ENCODE assay signal across 13 cellular contexts in the genomic region with DNA sequence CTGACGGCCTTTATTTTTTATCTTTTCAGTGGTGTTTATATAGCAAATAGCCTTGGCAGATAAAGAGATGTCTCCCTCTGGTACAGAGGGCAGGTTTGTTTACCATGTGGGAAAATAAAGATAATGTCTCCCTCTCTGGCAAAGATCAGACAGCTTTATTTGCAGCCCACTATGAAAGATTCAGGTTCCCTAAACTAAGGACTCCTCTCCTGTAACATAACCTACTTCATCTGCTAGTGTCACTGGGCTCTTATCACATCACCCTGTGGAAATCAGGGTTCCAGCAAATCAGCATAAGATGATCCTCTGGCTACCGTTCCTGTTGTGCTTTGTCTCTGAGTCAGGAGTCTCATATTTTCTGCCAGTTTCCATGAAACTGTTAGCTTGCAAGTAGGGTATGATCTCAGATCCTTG. TPM values are rescaled to one million over a fixed set of nuclear protein-coding genes. Genes with fewer than 3 reads are reported as not detected.
DNase-seq lines count a peak whose midpoint lies in the region; ATAC-seq and TF ChIP-seq lines count a peak whose summit lies in the region.
"Had no signal": no experiment of that assay in that cellular context is flagged by ENCODE, and none has a peak within 500 bp of the region (broad histone marks: within the 10 kb centered on the region; RNA-seq: fewer than 3 reads in every experiment).

No MANE protein-coding gene starts in this region.

- H3K4me2 ChIP-seq in Karpas-422 (ENCODE audit: low read depth, low read length, poor library complexity, severe bottlenecking) (no peak overlapping the region), SU-DHL-6 (ENCODE audit: low read depth, low read length, poor library complexity, severe bottlenecking) (no peak overlapping the region)

- H3K27me3 ChIP-seq in Karpas-422 (ENCODE audit: low read length) (no peaks in the 10 kb centered on the region), SU-DHL-6 (ENCODE audit: low read length) (no peaks in the 10 kb centered on the region)
- H3K27me3 ChIP-seq: colonic mucosa had no signal

- DNase-seq in AG20443 (ENCODE audit: low spot score) = peak; percentile 21
- DNase-seq in Karpas-422 = no peak
- DNase-seq in kidney glomerular epithelial cell (lab: John Stamatoyannopoulos, UW) = peak; percentile 30
- no peak for DNase-seq in activated naive CD4-positive, alpha-beta T cell treated with anti-CD3 and anti-CD28 coated beads, Interleukin-2, amount 50 U/mL, for 72 hours (ENCODE audit: low spot score in 2 of 2)
- DNase-seq in activated CD4-positive, alpha-beta T cell treated with anti-CD3 and anti-CD28 coated beads, Interleukin-2, amount 50 U/mL, for 4 hours = no peak
- DNase-seq: CD8-positive, alpha-beta memory T cell; colonic mucosa; NCI-H1436 treated with DMSO at 0.1 percent for 48 hours; stimulated activated CD4-positive, alpha-beta T cell treated with anti-CD3 and anti-CD28 coated beads, Interleukin-4, amount 100 ng/mL, for 1 hour had no signal

- H3K9me3 ChIP-seq in Karpas-422 (ENCODE audit: low read length) (peaks cover 26% of the 10 kb centered on the region), SU-DHL-6 (ENCODE audit: insufficient read depth, low read length) (no peaks in the 10 kb centered on the region)
- H3K9me3 ChIP-seq: colonic mucosa had no signal

- H3F3A ChIP-seq in SU-DHL-6 (ENCODE audit: insufficient read depth) = peaks cover 32% of the 10 kb centered on the region

- H3K27ac ChIP-seq in Karpas-422 (ENCODE audit: low read length) (peak overlapping the region; percentile 68; the same call in 1 of the 2 replicates), SU-DHL-6 (ENCODE audit: low read depth, low read length) (peak overlapping the region; percentile 84)
- H3K27ac ChIP-seq: colonic mucosa had no signal

- TF ChIP-seq CTCF in SU-DHL-6 (IDR thresholded peaks at IDR 0.05; ENCODE audit: insufficient read depth, low read length, poor library complexity, severe bottlenecking) = no peak

- H3K9me2 ChIP-seq in Karpas-422 (replicated peaks; ENCODE audit: insufficient read depth, low read length) (no peaks in the 10 kb centered on the region), SU-DHL-6 (replicated peaks; ENCODE audit: insufficient read depth, low read length) (no peaks in the 10 kb centered on the region)

- ATAC-seq in HG03460 (IDR thresholded peaks at IDR 0.05; ENCODE audit: unreplicated experiment) (no peak), HG03280 (IDR thresholded peaks at IDR 0.05; ENCODE audit: unreplicated experiment) (no peak)
- ATAC-seq in activated naive CD4-positive, alpha-beta T cell treated with anti-CD3 and anti-CD28 coated beads, Interleukin-2, amount 50 U/mL, for 72 hours = no peak
- ATAC-seq: natural killer cell treated with Interleukin-12 subunit alpha and Interleukin-12 subunit beta and Interleukin-15 and Interleukin-18, amount 100 ng/mL, for 72 hours had no signal

- H3K36me3 ChIP-seq in Karpas-422 (ENCODE audit: insufficient read depth, low read length) (peaks cover 44% of the 10 kb centered on the region), SU-DHL-6 (ENCODE audit: low read length) (peaks cover 17% of the 10 kb centered on the region)
- H3K36me3 ChIP-seq: colonic mucosa had no signal

- H3K27ac Mint-ChIP-seq in activated naive CD4-positive, alpha-beta T cell treated with anti-CD3 and anti-CD28 coated beads, Interleukin-2, amount 50 U/mL, for 72 hours = no peak overlapping the region
- H3K27ac Mint-ChIP-seq: natural killer cell treated with Interleukin-12 subunit alpha and Interleukin-12 subunit beta and Interleukin-15 and Interleukin-18, amount 100 ng/mL, for 72 hours had no signal

- peaks cover 78% of the 10 kb centered on the region for H3K79me2 ChIP-seq in Karpas-422 (ENCODE audit: low read length)
- H3K79me2 ChIP-seq in SU-DHL-6 (ENCODE audit: insufficient read depth, low read length) = peaks cover 68% of the 10 kb centered on the region

- H3K4me3 ChIP-seq in Karpas-422 (ENCODE audit: low read length) (no peak overlapping the region), SU-DHL-6 (ENCODE audit: insufficient read depth, low read length, poor library complexity, severe bottlenecking) (no peak overlapping the region)
- H3K4me3 ChIP-seq: colonic mucosa had no signal

- peaks cover 13% of the 10 kb centered on the region in 2 donors for H3K9me3 Mint-ChIP-seq in activated naive CD4-positive, alpha-beta T cell treated with anti-CD3 and anti-CD28 coated beads, Interleukin-2, amount 50 U/mL, for 72 hours
- H3K9me3 Mint-ChIP-seq: natural killer cell treated with Interleukin-12 subunit alpha and Interleukin-12 subunit beta and Interleukin-15 and Interleukin-18, amount 100 ng/mL, for 72 hours had no signal

- peaks cover 35 to 38% of the 10 kb centered on the region in 2 donors for H3K36me3 Mint-ChIP-seq in activated naive CD4-positive, alpha-beta T cell treated with anti-CD3 and anti-CD28 coated beads, Interleukin-2, amount 50 U/mL, for 72 hours

- no peak overlapping the region for H3K9ac ChIP-seq in Karpas-422 (ENCODE audit: low read length)
- no peak overlapping the region for H3K9ac ChIP-seq in SU-DHL-6 (ENCODE audit: low read length)

- no peaks in the 10 kb centered on the region for H4K20me1 ChIP-seq in Karpas-422 (ENCODE audit: insufficient read depth, low read depth, low read length)
- no peaks in the 10 kb centered on the region for H4K20me1 ChIP-seq in SU-DHL-6 (ENCODE audit: low read depth, low read length)

- H3K4me1 ChIP-seq in Karpas-422 (ENCODE audit: low read length) = peaks cover 21% of the 10 kb centered on the region

- H2AFZ ChIP-seq in Karpas-422 (ENCODE audit: low read length) (no peak overlapping the region), SU-DHL-6 (ENCODE audit: low read depth, low read length, severe bottlenecking) (no peak overlapping the region)

RNA-seq across cellular contexts. Expression of gene FBXL4, which starts 3.1 kb away (rescaled TPM):
- 12.3 and 32.2 TPM in 2 replicates for total RNA-seq in Karpas-422 (2014; rRNA removed; shearing (Covaris generic); ENCODE audit: low replicate concordance)
- 10 to 100 TPM; 12.9 to 15.0 TPM for total RNA-seq in activated naive CD4-positive, alpha-beta T cell treated with anti-CD3 and anti-CD28 coated beads, Interleukin-2, amount 50 U/mL, for 72 hours

Comparison
In these comparisons a context has a peak if more than half of its experiments do, and no peak if none do; other contexts are left out.
1. DNase-seq: peak in AG20443 (single experiment) and kidney glomerular epithelial cell (single experiment); none in Karpas-422 (single experiment), activated naive CD4-positive, alpha-beta T cell treated with anti-CD3 and anti-CD28 coated beads, Interleukin-2, amount 50 U/mL, for 72 hours (0 of 2) and activated CD4-positive, alpha-beta T cell treated with anti-CD3 and anti-CD28 coated beads, Interleukin-2, amount 50 U/mL, for 4 hours (0 of 2).